2 cellular contexts compared by ENCODE assay signal in genomic region chr11:70755410-70756158, GRCh38.
A peak's percentile ranks its signal among the peaks of the same experiment; 100 is the strongest.
TF ChIP-seq lines count a peak whose summit lies in the region.

No MANE protein-coding gene starts in this region.

TF ChIP-seq in HEK293, 187 proteins besides CTCF, POLR2A, EP300 and RAD21 (continued from another document and continues in another):
- TF ChIP-seq ZNF768 (tag by site-specific recombination; IDR thresholded peaks at IDR 0.05) = no peak
- TF ChIP-seq ZNF785 (tag by site-specific recombination; IDR thresholded peaks at IDR 0.05) = no peak
- no peak for TF ChIP-seq SP7 (tag by site-specific recombination; IDR thresholded peaks at IDR 0.05)
- no peak for TF ChIP-seq SCRT1 (tag by site-specific recombination; IDR thresholded peaks at IDR 0.05; ENCODE audit: borderline replicate concordance)
- no peak for TF ChIP-seq SALL2 (tag by site-specific recombination; IDR thresholded peaks at IDR 0.05; ENCODE audit: borderline replicate concordance)
- no peak for TF ChIP-seq ZNF354C (tag by site-specific recombination; IDR thresholded peaks at IDR 0.05; ENCODE audit: borderline replicate concordance, low read depth)
- no peak for TF ChIP-seq SETDB1 (IDR thresholded peaks at IDR 0.05; ENCODE audit: insufficient read length, low read length)
- TF ChIP-seq BCL11A (tag by site-specific recombination; IDR thresholded peaks at IDR 0.05; ENCODE audit: low read depth) = no peak
- TF ChIP-seq ZSCAN16 (tag by site-specific recombination; IDR thresholded peaks at IDR 0.05) = no peak
- no peak for TF ChIP-seq ZNF585B (tag by site-specific recombination; IDR thresholded peaks at IDR 0.05)
- no peak for TF ChIP-seq ZBTB44 (tag by site-specific recombination; IDR thresholded peaks at IDR 0.05)
- TF ChIP-seq ZNF624 (tag by site-specific recombination; IDR thresholded peaks at IDR 0.05) = no peak
- no peak for TF ChIP-seq EGR2 (tag by site-specific recombination; IDR thresholded peaks at IDR 0.05; ENCODE audit: low read depth)
- no peak for TF ChIP-seq ZEB2 (tag by site-specific recombination; IDR thresholded peaks at IDR 0.05)
- TF ChIP-seq PBX3 (CRISPR knock-in tag; IDR thresholded peaks at IDR 0.05) = peak; percentile 60; the same call in 1 of the 2 replicates
- TF ChIP-seq SP2 (tag by site-specific recombination; IDR thresholded peaks at IDR 0.05) = no peak
- TF ChIP-seq ZNF398 (tag by site-specific recombination; IDR thresholded peaks at IDR 0.05) = no peak
- no peak for TF ChIP-seq ZNF510 (tag by site-specific recombination; IDR thresholded peaks at IDR 0.05; ENCODE audit: insufficient replicate concordance)
- TF ChIP-seq PATZ1 (tag by site-specific recombination; IDR thresholded peaks at IDR 0.05) = no peak
- no peak for TF ChIP-seq PRDM1 (tag by site-specific recombination; IDR thresholded peaks at IDR 0.05)
- no peak for TF ChIP-seq ZNF23 (tag by site-specific recombination; IDR thresholded peaks at IDR 0.05; ENCODE audit: borderline replicate concordance)
- TF ChIP-seq ZNF433 (tag by site-specific recombination; IDR thresholded peaks at IDR 0.05; ENCODE audit: low read depth) = no peak
- no peak for TF ChIP-seq ZNF239 (tag by site-specific recombination; IDR thresholded peaks at IDR 0.05)
- TF ChIP-seq AEBP2 (tag by site-specific recombination; IDR thresholded peaks at IDR 0.05; ENCODE audit: borderline replicate concordance) = no peak
- 0 out of 2 replicates have a peak, but pooled peaks have one; percentile 19 for TF ChIP-seq ZNF335 (tag by site-specific recombination; conservative IDR thresholded peaks at IDR 0.05)
- TF ChIP-seq ZBTB1 (tag by site-specific recombination; IDR thresholded peaks at IDR 0.05) = no peak

TF ChIP-seq in HepG2, 621 proteins besides CTCF, POLR2A, EP300 and RAD21 (continued from another document and continues in another):
- TF ChIP-seq ZUFSP (CRISPR knock-in tag; IDR thresholded peaks at IDR 0.05; ENCODE audit: borderline replicate concordance) = no peak
- TF ChIP-seq SMAD3 (CRISPR knock-in tag; IDR thresholded peaks at IDR 0.05) = 0 out of 2 replicates have a peak, but pooled peaks have one; percentile 45
- TF ChIP-seq SMC3 (IDR thresholded peaks at IDR 0.05; ENCODE audit: low read length) = peak; percentile 44; the same call in 1 of the 2 replicates
- no peak for TF ChIP-seq SIN3B (IDR thresholded peaks at IDR 0.05; ENCODE audit: low read length)
- TF ChIP-seq NR1H2 (CRISPR knock-in tag; IDR thresholded peaks at IDR 0.05; ENCODE audit: borderline replicate concordance, low read depth) = no peak
- no peak for TF ChIP-seq SOX6 (IDR thresholded peaks at IDR 0.05)
- TF ChIP-seq SOX6 (CRISPR knock-in tag; IDR thresholded peaks at IDR 0.05) = 0 out of 2 replicates have a peak, but pooled peaks have one; percentile 23
- no peak for TF ChIP-seq KLF13 (CRISPR knock-in tag; IDR thresholded peaks at IDR 0.05)
- peak; percentile 57; the same call in 1 of the 2 replicates for TF ChIP-seq GABPB1 (CRISPR knock-in tag; IDR thresholded peaks at IDR 0.05)
- TF ChIP-seq ZNF275 (CRISPR knock-in tag; IDR thresholded peaks at IDR 0.05; ENCODE audit: borderline replicate concordance) = no peak
- TF ChIP-seq ZNF670 (CRISPR knock-in tag; IDR thresholded peaks at IDR 0.05; ENCODE audit: borderline replicate concordance) = 0 out of 2 replicates have a peak, but pooled peaks have one; percentile 25
- TF ChIP-seq CAMTA2 (CRISPR knock-in tag; IDR thresholded peaks at IDR 0.05; ENCODE audit: borderline replicate concordance) = peak; percentile 21; the same call in 1 of the 2 replicates
- no peak for TF ChIP-seq ZNF777 (CRISPR knock-in tag; IDR thresholded peaks at IDR 0.05)
- peak; percentile 59; the same call in 1 of the 2 replicates for TF ChIP-seq AHR (CRISPR knock-in tag; IDR thresholded peaks at IDR 0.05)
- TF ChIP-seq SALL2 (CRISPR knock-in tag; IDR thresholded peaks at IDR 0.05) = no peak
- peak; percentile 74; the same call in 1 of the 2 replicates for TF ChIP-seq KDM2A (CRISPR knock-in tag; IDR thresholded peaks at IDR 0.05; ENCODE audit: borderline replicate concordance, low read depth)
- TF ChIP-seq PHF5A (CRISPR knock-in tag; IDR thresholded peaks at IDR 0.05; ENCODE audit: low read depth, unreplicated experiment) = no peak
- no peak for TF ChIP-seq CENPX (CRISPR knock-in tag; IDR thresholded peaks at IDR 0.05)
- no peak for TF ChIP-seq ZNF841 (CRISPR knock-in tag; IDR thresholded peaks at IDR 0.05; ENCODE audit: borderline replicate concordance)
- TF ChIP-seq CREB3 (CRISPR knock-in tag; IDR thresholded peaks at IDR 0.05) = no peak
- TF ChIP-seq ZNF33B (CRISPR knock-in tag; IDR thresholded peaks at IDR 0.05) = 0 out of 2 replicates have a peak, but pooled peaks have one; percentile 58
- TF ChIP-seq TSC22D2 (CRISPR knock-in tag; IDR thresholded peaks at IDR 0.05; ENCODE audit: borderline replicate concordance) = no peak
- peak; percentile 41; the same call in 1 of the 2 replicates for TF ChIP-seq SALL1 (CRISPR knock-in tag; IDR thresholded peaks at IDR 0.05)
- TF ChIP-seq GATAD2A (CRISPR knock-in tag; IDR thresholded peaks at IDR 0.05) = no peak; the same call in 1 of the 2 replicates
- TF ChIP-seq ZSCAN21 (CRISPR knock-in tag; IDR thresholded peaks at IDR 0.05; ENCODE audit: borderline replicate concordance) = no peak
- TF ChIP-seq RBM39 (IDR thresholded peaks at IDR 0.05; ENCODE audit: low read depth, low read length, poor library complexity, severe bottlenecking) = peak; percentile 36
- 0 out of 2 replicates have a peak, but pooled peaks have one; percentile 37 for TF ChIP-seq GATAD1 (CRISPR knock-in tag; IDR thresholded peaks at IDR 0.05)
- TF ChIP-seq ZNF205 (CRISPR knock-in tag; IDR thresholded peaks at IDR 0.05) = no peak
- TF ChIP-seq ZNF142 (CRISPR knock-in tag; IDR thresholded peaks at IDR 0.05) = no peak
- no peak for TF ChIP-seq ZXDC (CRISPR knock-in tag; IDR thresholded peaks at IDR 0.05)
- TF ChIP-seq ZNF605 (CRISPR knock-in tag; IDR thresholded peaks at IDR 0.05) = no peak
- no peak for TF ChIP-seq MIER3 (CRISPR knock-in tag; IDR thresholded peaks at IDR 0.05; ENCODE audit: borderline replicate concordance)
- TF ChIP-seq ZFP62 (CRISPR knock-in tag; IDR thresholded peaks at IDR 0.05) = no peak
- peak; percentile 33; the same call in 1 of the 2 replicates for TF ChIP-seq ZNF691 (CRISPR knock-in tag; IDR thresholded peaks at IDR 0.05; ENCODE audit: borderline replicate concordance, low read depth)
- TF ChIP-seq ZNF280B (CRISPR knock-in tag; IDR thresholded peaks at IDR 0.05; ENCODE audit: borderline replicate concordance) = peak; percentile 20; the same call in 1 of the 2 replicates
- no peak for TF ChIP-seq MEIS2 (CRISPR knock-in tag; IDR thresholded peaks at IDR 0.05)
